In genomic region chr17:38960402-38960801, GRCh38 we compare ENCODE assay signal across 19 cellular contexts. TPM values are rescaled to one million over a fixed set of nuclear protein-coding genes. Genes with fewer than 3 reads are reported as not detected.
"Had no signal": no experiment of that assay in that cellular context is flagged by ENCODE, and none has a peak within 500 bp of the region (broad histone marks: within the 10 kb centered on the region; RNA-seq: fewer than 3 reads in every experiment).

No MANE protein-coding gene starts in this region.

- H3K79me2 ChIP-seq: parathyroid adenoma had no signal

- FAIRE-seq: bronchial epithelial cell, endothelial cell of umbilical vein, kidney, urothelium cell line had no signal

- ATAC-seq: heart left ventricle had no signal

- H2AFZ ChIP-seq: parathyroid adenoma had no signal

- H3K27me3 ChIP-seq: ascending aorta, heart left ventricle, SJCRH30, stomach had no signal

- H3K9me3 Mint-ChIP-seq: activated naive CD4-positive, alpha-beta T cell treated with anti-CD3 and anti-CD28 coated beads, Interleukin-2, amount 50 U/mL, for 72 hours had no signal

- H3K36me3 ChIP-seq: ascending aorta, heart left ventricle, left ventricle myocardium inferior, SJCRH30, stomach, thoracic aorta had no signal

- H3K4me3 ChIP-seq: ascending aorta, heart left ventricle, left ventricle myocardium inferior, SJCRH30, stomach, thoracic aorta had no signal

- H3K4me1 ChIP-seq: heart left ventricle, left ventricle myocardium inferior, parathyroid adenoma, stomach had no signal

- H3K36me3 Mint-ChIP-seq: activated naive CD4-positive, alpha-beta T cell treated with anti-CD3 and anti-CD28 coated beads, Interleukin-2, amount 50 U/mL, for 72 hours had no signal

- H3K9ac ChIP-seq: parathyroid adenoma had no signal

- H3K9me3 ChIP-seq: ascending aorta, heart left ventricle, left ventricle myocardium inferior, SJCRH30, stomach, thoracic aorta had no signal

- H3K27ac ChIP-seq: ascending aorta, heart left ventricle, left ventricle myocardium inferior, parathyroid adenoma, SJCRH30, stomach, thoracic aorta had no signal

- DNase-seq: foreskin melanocyte; heart left ventricle; kidney; left ventricle myocardium inferior; mesendoderm; SJCRH30; stimulated activated CD4-positive, alpha-beta T cell treated with anti-CD3 and anti-CD28 coated beads, Interleukin-4, amount 100 ng/mL, for 1 hour; stimulated activated CD8-positive, alpha-beta memory T cell treated with anti-CD3 and anti-CD28 coated beads, Interleukin-4, amount 100 ng/mL, for 48 hours; stomach; SW 1271; T1000 had no signal

RNA-seq across cellular contexts. Expression of gene FBXO47, which starts 6.8 kb away (rescaled TPM):
- total RNA-seq: ascending aorta, bronchial epithelial cell, endothelial cell of umbilical vein, kidney, left ventricle myocardium inferior, renal cortical epithelial cell, SJCRH30, stomach, thoracic aorta had no signal
